In the genomic region with DNA sequence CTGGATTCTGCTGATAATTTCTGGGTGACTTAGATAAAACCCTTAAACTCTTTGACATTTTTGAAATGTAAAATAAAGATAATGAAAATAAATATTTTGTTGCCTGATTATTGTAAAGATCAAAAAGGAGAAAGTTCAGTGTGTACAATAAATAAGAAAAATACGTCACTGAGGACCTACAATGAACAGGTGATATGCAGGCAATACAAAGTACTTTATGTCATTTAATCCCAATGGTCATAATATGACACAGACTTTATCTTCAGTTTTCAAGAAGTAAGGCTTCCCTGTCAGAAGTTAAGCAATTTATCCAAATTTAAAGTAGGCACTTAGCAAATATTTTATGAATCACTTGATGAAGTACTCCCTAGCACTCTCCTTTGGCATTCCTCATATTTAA, we compare ENCODE assay signal across 34 cellular contexts.
"Had no signal": no experiment of that assay in that cellular context is flagged by ENCODE, and none has a peak within 500 bp of the region (broad histone marks: within the 10 kb centered on the region; RNA-seq: fewer than 3 reads in every experiment).

No MANE protein-coding gene starts in this region.

- H3K36me3 ChIP-seq: adrenal gland, cardiac muscle cell had no signal

- H3K4me1 ChIP-seq: adrenal gland had no signal

- FAIRE-seq: astrocyte, bronchial epithelial cell, TTC549 had no signal

- H3K27ac ChIP-seq: adrenal gland, cardiac muscle cell, VCaP had no signal

- DNase-seq: activated B cell treated with CpG ODN at 0.5 μM for 24 hours; activated CD4-positive, alpha-beta memory T cell treated with anti-CD3 and anti-CD28 coated beads for 36 hours; activated CD4-positive, alpha-beta T cell treated with anti-CD3 and anti-CD28 coated beads for 4 hours; activated CD4-positive, alpha-beta T cell treated with anti-CD3 and anti-CD28 coated beads, Interleukin-2, amount 10 ng/mL, durations not matched to agents 24 days and 14 days; activated CD4-positive, alpha-beta T cell treated with anti-CD3 and anti-CD28 coated beads, Interleukin-2, amount 50 U/mL, for 1 hour; activated CD4-positive, alpha-beta T cell treated with anti-CD3 and anti-CD28 coated beads, Interleukin-2, amount 50 U/mL, for 4 hours; activated CD4-positive, CD25-positive, alpha-beta regulatory T cell treated with anti-CD3 and anti-CD28 coated beads, Interleukin-2, amount 50 U/mL, for 72 hours; activated CD8-positive, alpha-beta memory T cell treated with anti-CD3 and anti-CD28 coated beads, Interleukin-2, amount 50 U/mL, for 4 hours; activated CD8-positive, alpha-beta T cell treated with anti-CD3 and anti-CD28 coated beads for 36 hours; activated effector memory CD4-positive, alpha-beta T cell treated with anti-CD3 and anti-CD28 coated beads, Interleukin-2, amount 50 U/mL, for 16 hours; activated gamma-delta T cell treated with Interleukin-2 at 50 U/mL for 16 hours; activated naive CD4-positive, alpha-beta T cell; activated naive CD4-positive, alpha-beta T cell treated with anti-CD3 and anti-CD28 coated beads for 36 hours; activated naive CD4-positive, alpha-beta T cell treated with anti-CD3 and anti-CD28 coated beads, Interleukin-2, amount 50 U/mL, for 16 hours; activated naive CD8-positive, alpha-beta T cell treated with anti-CD3 and anti-CD28 coated beads for 36 hours; activated T-cell treated with anti-CD3 and anti-CD28 coated beads for 4 hours; activated T-cell treated with anti-CD3 and anti-CD28 coated beads, Interleukin-2, amount 50 U/mL, for 1 hour; activated T-cell treated with anti-CD3 and anti-CD28 coated beads, Interleukin-2, amount 50 U/mL, for 4 hours; activated T-cell treated with anti-CD3 and anti-CD28 coated beads, Interleukin-2, amount 50 U/mL, for 72 hours; adrenal gland; amniotic stem cell; aorta; caudate nucleus; cerebellar nuclear complex; T-helper 1 cell; T-helper 2 cell; T-helper 9 cell had no signal

- H3K27me3 ChIP-seq: adrenal gland, cardiac muscle cell had no signal

- ATAC-seq: activated CD8-positive, alpha-beta T cell treated with anti-CD3 and anti-CD28 coated beads for 36 hours; activated naive CD4-positive, alpha-beta T cell treated with anti-CD3 and anti-CD28 coated beads, Interleukin-2, amount 50 U/mL, for 72 hours; activated T-cell treated with anti-CD3 and anti-CD28 coated beads, Interleukin-2, amount 50 U/mL, for 4 hours; activated T-cell treated with anti-CD3 and anti-CD28 coated beads, Interleukin-2, amount 50 U/mL, for 72 hours; activated T-helper 17 cell treated with anti-CD3 and anti-CD28 coated beads, Interleukin-2, amount 50 U/mL, for 72 hours had no signal

- H3K4me3 ChIP-seq: adrenal gland, cardiac muscle cell had no signal

- H3K9me3 ChIP-seq: adrenal gland had no signal
